9 cellular contexts compared by ENCODE assay signal in the genomic region with DNA sequence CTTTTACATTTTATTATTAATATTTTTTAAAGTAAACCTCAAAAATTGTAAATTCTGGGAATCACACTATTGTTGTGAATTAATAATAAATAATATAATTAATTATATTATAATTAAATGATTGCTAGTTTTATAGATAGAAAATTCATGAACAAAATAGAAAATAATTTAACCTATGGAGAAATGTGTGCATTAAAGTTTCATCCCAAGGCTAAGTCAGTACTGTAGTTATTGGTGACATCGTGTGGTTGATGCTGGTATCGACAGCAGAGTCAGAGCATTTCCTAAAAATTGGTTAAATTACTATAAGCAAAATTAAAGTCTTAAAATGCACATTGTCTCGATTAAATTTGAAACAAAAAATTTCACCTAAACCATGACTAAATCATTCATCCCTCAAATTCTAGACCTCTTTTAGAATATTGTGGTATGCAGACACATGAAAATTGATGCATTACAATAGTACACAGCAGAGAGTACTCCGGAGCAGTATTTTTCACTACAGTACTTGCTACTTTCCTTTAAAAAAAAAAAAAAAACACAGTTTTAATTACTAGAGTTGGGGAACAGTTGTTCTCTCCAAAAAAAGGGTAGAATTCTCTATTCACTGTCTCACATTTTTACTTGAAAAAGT.
DNase-seq lines count a peak whose midpoint lies in the region; ATAC-seq and TF ChIP-seq lines count a peak whose summit lies in the region.
"Had no signal": no experiment of that assay in that cellular context is flagged by ENCODE, and none has a peak within 500 bp of the region (broad histone marks: within the 10 kb centered on the region; RNA-seq: fewer than 3 reads in every experiment).

No MANE protein-coding gene starts in this region.

- H3K4me3 Mint-ChIP-seq in Caco-2 (ENCODE audit: unreplicated experiment), result no peak overlapping the region
- H3K4me3 Mint-ChIP-seq: naive B cell had no signal

- H3K4me1 ChIP-seq in BE2C (no peaks in the 10 kb centered on the region), esophagus squamous epithelium (no peaks in the 10 kb centered on the region), prostate gland (replicated peaks) (no peaks in the 10 kb centered on the region), Caco-2 (no peaks in the 10 kb centered on the region)

- no peaks in the 10 kb centered on the region for H3K36me3 ChIP-seq in BE2C
- no peaks in the 10 kb centered on the region for H3K36me3 ChIP-seq in esophagus squamous epithelium
- no peaks in the 10 kb centered on the region for H3K36me3 ChIP-seq in prostate gland
- no peaks in the 10 kb centered on the region for H3K36me3 ChIP-seq in Caco-2 (ENCODE audit: control insufficient read depth, insufficient read depth, low read length)

- no peaks in the 10 kb centered on the region for H3K36me3 Mint-ChIP-seq in Caco-2 (ENCODE audit: insufficient read depth, unreplicated experiment)
- H3K36me3 Mint-ChIP-seq: naive B cell had no signal

- H3K9me3 Mint-ChIP-seq in Caco-2 (ENCODE audit: unreplicated experiment), result no peaks in the 10 kb centered on the region
- H3K9me3 Mint-ChIP-seq: naive B cell had no signal

- H3K27ac ChIP-seq in esophagus squamous epithelium (no peak overlapping the region), prostate gland (no peak overlapping the region)

- H3K9me3 ChIP-seq in BE2C (no peaks in the 10 kb centered on the region), esophagus squamous epithelium (no peaks in the 10 kb centered on the region), prostate gland (no peaks in the 10 kb centered on the region), Caco-2 (no peaks in the 10 kb centered on the region)

- POLR2A ChIA-PET in Caco-2 (lab: Charles Lee), result no interaction called here

- BruUV-seq in Caco-2 (replicated peaks; lab: Mats Ljungman, UMichigan), result no TSS peak

- H3K27me3 Mint-ChIP-seq in Caco-2 (ENCODE audit: insufficient read depth, unreplicated experiment), result no peaks in the 10 kb centered on the region

- ATAC-seq in GM18499 (IDR thresholded peaks at IDR 0.05; ENCODE audit: insufficient read depth, unreplicated experiment) (peak; percentile 65), HG03025 (IDR thresholded peaks at IDR 0.05; ENCODE audit: low FRiP score, unreplicated experiment) (peak; percentile 59)

- H3K4me3 ChIP-seq in BE2C (ENCODE audit: low read depth, low read length) (no peak overlapping the region), esophagus squamous epithelium (no peak overlapping the region), prostate gland (no peak overlapping the region), Caco-2 (ENCODE audit: low read depth, low read length) (no peak overlapping the region)

- peak; percentile 24 for DNase-seq in BE2C
- DNase-seq in RPMI7951 (ENCODE audit: low read depth), result peak; percentile 3
- DNase-seq in esophagus squamous epithelium (lab: John Stamatoyannopoulos, UW), result no peak
- DNase-seq in prostate gland (ENCODE audit: low spot score), result no peak
- no peak for DNase-seq in GOT3 (lab: John Stamatoyannopoulos, UW)
- DNase-seq in Caco-2, result no peak
- DNase-seq: naive B cell had no signal

- CTCF ChIA-PET in Caco-2 (lab: Charles Lee), result no interaction called here

- TF ChIP-seq POLR2A in esophagus squamous epithelium (IDR thresholded peaks at IDR 0.05), result no peak
- TF ChIP-seq POLR2A in prostate gland (IDR thresholded peaks at IDR 0.05), result no peak

- H3K4me1 Mint-ChIP-seq in Caco-2 (ENCODE audit: low read depth, unreplicated experiment), result no peaks in the 10 kb centered on the region
- H3K4me1 Mint-ChIP-seq: naive B cell had no signal

- 23 to 26% methylated on average over 4 of the region's 4 CpGs for WGBS in esophagus squamous epithelium, 2 donors
- WGBS in prostate gland, result 24% methylated on average over 4 of the region's 4 CpGs

- H3K27me3 ChIP-seq in BE2C (no peaks in the 10 kb centered on the region), esophagus squamous epithelium (no peaks in the 10 kb centered on the region), prostate gland (replicated peaks; ENCODE audit: insufficient read depth) (no peaks in the 10 kb centered on the region), Caco-2 (replicated peaks; ENCODE audit: control insufficient read depth, insufficient read depth, low read length) (no peaks in the 10 kb centered on the region)

- intact Hi-C loops in esophagus squamous epithelium (cut with DNase I) (no loop called here), prostate gland (cut with DNase I) (no loop called here), Caco-2 (cut with micrococcal nuclease; ENCODE audit: unreplicated experiment) (loop anchor here (5.0 kb wide), 1 partner anchor 889 kb away; no protein-coding TSS in a partner anchor)

- no peak overlapping the region for H3K27ac Mint-ChIP-seq in Caco-2 (ENCODE audit: unreplicated experiment)
- H3K27ac Mint-ChIP-seq: naive B cell had no signal

- TF ChIP-seq CTCF in BE2C (IDR thresholded peaks at IDR 0.05; ENCODE audit: low read depth, low read length) (peak; percentile 74), esophagus squamous epithelium (IDR thresholded peaks at IDR 0.05) (peak in 5 of 6 experiments; percentile 34 to 69 (median 59)), prostate gland (IDR thresholded peaks at IDR 0.05) (peak; percentile 44 to 70 (median 57)), Caco-2 (IDR thresholded peaks at IDR 0.05; ENCODE audit: insufficient read depth in 1 of 2, low read depth in 1 of 2, low read length in 1 of 2, severe bottlenecking in 1 of 2, unreplicated experiment in 1 of 2) (peak in 1 of 2 experiments; percentile 19)

Comparison
In these comparisons a context has a peak if more than half of its experiments do, and no peak if none do; other contexts are left out.
1. DNase-seq: peak in BE2C (single experiment) and RPMI7951 (single experiment); none in esophagus squamous epithelium (single experiment), prostate gland (single experiment), GOT3 (single experiment) and Caco-2 (0 of 2).